ENCODE assay signal across 8 cellular contexts in genomic region chr10:70925377-70926214, GRCh38. TPM values are rescaled to one million over a fixed set of nuclear protein-coding genes. Genes with fewer than 3 reads are reported as not detected.
DNase-seq lines count a peak whose midpoint lies in the region; ATAC-seq and TF ChIP-seq lines count a peak whose summit lies in the region.
"Had no signal": no experiment of that assay in that cellular context is flagged by ENCODE, and none has a peak within 500 bp of the region (broad histone marks: within the 10 kb centered on the region; RNA-seq: fewer than 3 reads in every experiment).

No MANE protein-coding gene starts in this region.

- ATAC-seq in natural killer cell treated with Interleukin-12 subunit alpha and Interleukin-12 subunit beta and Interleukin-15 and Interleukin-18, amount 100 ng/mL, for 72 hours, result peak; percentile 54 to 76
- ATAC-seq in GM18858 (IDR thresholded peaks at IDR 0.05; ENCODE audit: unreplicated experiment), result no peak

- H3K4me3 ChIP-seq in epithelial cell of proximal tubule (ENCODE audit: low read depth, low read length), result no peak overlapping the region
- H3K4me3 ChIP-seq in suprapubic skin, result no peak overlapping the region

- peaks cover 0 to 4% of the 10 kb centered on the region in 2 donors for H3K4me1 Mint-ChIP-seq in natural killer cell treated with Interleukin-12 subunit alpha and Interleukin-12 subunit beta and Interleukin-15 and Interleukin-18, amount 100 ng/mL, for 72 hours (ENCODE audit: low read depth in 2 of 2)

- no peaks in the 10 kb centered on the region for H3K9me3 ChIP-seq in suprapubic skin

- TF ChIP-seq CTCF in GM12874 (IDR thresholded peaks at IDR 0.05; ENCODE audit: insufficient read depth, low read depth, low read length) (peak; percentile 96), epithelial cell of proximal tubule (conservative IDR thresholded peaks at IDR 0.05; ENCODE audit: low read depth, low read length) (peak; percentile 88), suprapubic skin (IDR thresholded peaks at IDR 0.05) (peak; percentile 70 to 96)

- TF ChIP-seq POLR2A in suprapubic skin (IDR thresholded peaks at IDR 0.05), result no peak

- peak; percentile 39 for DNase-seq in NCI-H146 (lab: John Stamatoyannopoulos, UW)
- DNase-seq in activated CD8-positive, alpha-beta memory T cell treated with anti-CD3 and anti-CD28 coated beads, Interleukin-2, amount 50 U/mL, for 24 hours (ENCODE audit: extremely low read depth), result peak; percentile 4
- DNase-seq in epithelial cell of proximal tubule (ENCODE audit: low read depth), result no peak
- no peak for DNase-seq in natural killer cell treated with Interleukin-12 subunit alpha and Interleukin-12 subunit beta and Interleukin-15 and Interleukin-18, amount 100 ng/mL, for 72 hours (ENCODE audit: low spot score)
- no peak for DNase-seq in suprapubic skin (ENCODE audit: low spot score in 2 of 2)

- no peaks in the 10 kb centered on the region for H3K9me3 Mint-ChIP-seq in natural killer cell treated with Interleukin-12 subunit alpha and Interleukin-12 subunit beta and Interleukin-15 and Interleukin-18, amount 100 ng/mL, for 72 hours

- no peak overlapping the region for H3K27ac Mint-ChIP-seq in natural killer cell treated with Interleukin-12 subunit alpha and Interleukin-12 subunit beta and Interleukin-15 and Interleukin-18, amount 100 ng/mL, for 72 hours
- H3K27ac Mint-ChIP-seq: activated naive CD8-positive, alpha-beta T cell had no signal

- peaks cover 0 to 7% of the 10 kb centered on the region in 2 donors for H3K27me3 Mint-ChIP-seq in natural killer cell treated with Interleukin-12 subunit alpha and Interleukin-12 subunit beta and Interleukin-15 and Interleukin-18, amount 100 ng/mL, for 72 hours

- 42% methylated on average over 14 of the region's 22 CpGs for WGBS in suprapubic skin

- no peak overlapping the region for H3K4me3 Mint-ChIP-seq in natural killer cell treated with Interleukin-12 subunit alpha and Interleukin-12 subunit beta and Interleukin-15 and Interleukin-18, amount 100 ng/mL, for 72 hours
- H3K4me3 Mint-ChIP-seq: activated naive CD8-positive, alpha-beta T cell had no signal

- no peaks in the 10 kb centered on the region for H3K36me3 ChIP-seq in suprapubic skin

- H3K27ac ChIP-seq in suprapubic skin, result no peak overlapping the region

- H3K36me3 Mint-ChIP-seq in natural killer cell treated with Interleukin-12 subunit alpha and Interleukin-12 subunit beta and Interleukin-15 and Interleukin-18, amount 100 ng/mL, for 72 hours, result no peaks in the 10 kb centered on the region
- H3K36me3 Mint-ChIP-seq: activated naive CD8-positive, alpha-beta T cell had no signal

- H3K4me1 ChIP-seq in suprapubic skin, result no peaks in the 10 kb centered on the region

- no peak for TF ChIP-seq EP300 in suprapubic skin (IDR thresholded peaks at IDR 0.05)

- peaks cover 6% of the 10 kb centered on the region for H3K27me3 ChIP-seq in suprapubic skin

RNA-seq across cellular contexts. Expression of gene PCBD1, which starts 37.2 kb away (rescaled TPM):
- total RNA-seq in epithelial cell of proximal tubule (122 and 165 TPM in 2 replicates), suprapubic skin (10 to 100 TPM; 24.2 to 47.0 (median 35.2) TPM)
- 10 to 100 TPM; 32.6 to 44.9 TPM for total RNA-seq in natural killer cell treated with Interleukin-12 subunit alpha and Interleukin-12 subunit beta and Interleukin-15 and Interleukin-18, amount 100 ng/mL, for 72 hours

Comparison
In these comparisons a context has a peak if more than half of its experiments do, and no peak if none do; other contexts are left out.
1. DNase-seq: peak in NCI-H146 (single experiment) and activated CD8-positive, alpha-beta memory T cell treated with anti-CD3 and anti-CD28 coated beads, Interleukin-2, amount 50 U/mL, for 24 hours (single experiment); none in epithelial cell of proximal tubule (single experiment), natural killer cell treated with Interleukin-12 subunit alpha and Interleukin-12 subunit beta and Interleukin-15 and Interleukin-18, amount 100 ng/mL, for 72 hours (single experiment) and suprapubic skin (0 of 2).
2. Peak in every context shown above with its lines, with median percentiles within 50 percentile points of each other: CTCF ChIP-seq.